1 cellular context compared by ENCODE assay signal in genomic region chr9:3455088-3455487, GRCh38.
TF ChIP-seq lines count a peak whose summit lies in the region.

No MANE protein-coding gene starts in this region.

TF ChIP-seq in IMR-90, 13 proteins besides CTCF, POLR2A, EP300 and RAD21 (continued from another document):
- no peak for TF ChIP-seq ELK1 (IDR thresholded peaks at IDR 0.05; ENCODE audit: borderline replicate concordance, low read depth, low read length)
- TF ChIP-seq CEBPB (IDR thresholded peaks at IDR 0.05; ENCODE audit: low read depth, low read length), result no peak
